Comparison of ENCODE assay signal across 1 cellular context in the genomic region with DNA sequence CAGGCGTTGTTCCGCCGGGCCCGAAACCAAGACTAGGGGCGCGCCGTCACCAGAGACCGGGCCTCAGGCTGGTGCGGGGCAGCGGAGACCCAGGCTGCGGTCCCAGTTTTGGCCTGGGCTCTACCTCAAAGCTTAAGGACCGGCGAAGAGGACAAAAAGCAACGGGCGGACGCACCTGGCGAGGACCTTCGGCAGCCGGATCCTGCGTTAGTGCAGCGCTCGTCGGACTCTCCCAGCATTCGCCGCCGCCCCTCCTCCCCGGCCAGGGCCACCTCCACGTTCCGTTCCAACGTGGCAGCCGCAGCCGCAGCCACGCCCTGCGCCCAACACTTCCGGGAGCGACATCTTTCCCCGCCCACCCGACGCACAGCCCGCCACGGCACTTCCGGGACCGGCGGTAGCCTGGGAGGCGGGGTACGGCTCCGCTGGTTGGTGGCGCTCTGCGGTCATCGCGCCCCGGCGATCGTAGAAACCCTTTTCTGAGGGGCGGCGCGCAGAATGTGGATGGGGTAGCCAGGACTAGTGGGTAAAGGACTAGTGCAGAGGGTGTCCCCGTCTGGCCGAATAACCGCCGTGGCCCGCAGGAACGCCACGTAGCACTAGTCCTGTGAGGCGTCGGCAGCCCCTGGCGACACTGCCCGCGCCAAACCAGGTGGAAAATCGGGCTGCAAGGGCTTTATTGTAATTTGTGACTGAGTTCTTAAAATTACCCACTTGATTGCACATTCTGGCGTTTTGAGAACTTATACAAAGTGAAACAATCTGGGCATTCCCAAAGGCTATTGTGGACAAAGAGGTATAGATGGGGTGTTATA.
TF ChIP-seq lines count a peak whose summit lies in the region.

A gene with protein sequence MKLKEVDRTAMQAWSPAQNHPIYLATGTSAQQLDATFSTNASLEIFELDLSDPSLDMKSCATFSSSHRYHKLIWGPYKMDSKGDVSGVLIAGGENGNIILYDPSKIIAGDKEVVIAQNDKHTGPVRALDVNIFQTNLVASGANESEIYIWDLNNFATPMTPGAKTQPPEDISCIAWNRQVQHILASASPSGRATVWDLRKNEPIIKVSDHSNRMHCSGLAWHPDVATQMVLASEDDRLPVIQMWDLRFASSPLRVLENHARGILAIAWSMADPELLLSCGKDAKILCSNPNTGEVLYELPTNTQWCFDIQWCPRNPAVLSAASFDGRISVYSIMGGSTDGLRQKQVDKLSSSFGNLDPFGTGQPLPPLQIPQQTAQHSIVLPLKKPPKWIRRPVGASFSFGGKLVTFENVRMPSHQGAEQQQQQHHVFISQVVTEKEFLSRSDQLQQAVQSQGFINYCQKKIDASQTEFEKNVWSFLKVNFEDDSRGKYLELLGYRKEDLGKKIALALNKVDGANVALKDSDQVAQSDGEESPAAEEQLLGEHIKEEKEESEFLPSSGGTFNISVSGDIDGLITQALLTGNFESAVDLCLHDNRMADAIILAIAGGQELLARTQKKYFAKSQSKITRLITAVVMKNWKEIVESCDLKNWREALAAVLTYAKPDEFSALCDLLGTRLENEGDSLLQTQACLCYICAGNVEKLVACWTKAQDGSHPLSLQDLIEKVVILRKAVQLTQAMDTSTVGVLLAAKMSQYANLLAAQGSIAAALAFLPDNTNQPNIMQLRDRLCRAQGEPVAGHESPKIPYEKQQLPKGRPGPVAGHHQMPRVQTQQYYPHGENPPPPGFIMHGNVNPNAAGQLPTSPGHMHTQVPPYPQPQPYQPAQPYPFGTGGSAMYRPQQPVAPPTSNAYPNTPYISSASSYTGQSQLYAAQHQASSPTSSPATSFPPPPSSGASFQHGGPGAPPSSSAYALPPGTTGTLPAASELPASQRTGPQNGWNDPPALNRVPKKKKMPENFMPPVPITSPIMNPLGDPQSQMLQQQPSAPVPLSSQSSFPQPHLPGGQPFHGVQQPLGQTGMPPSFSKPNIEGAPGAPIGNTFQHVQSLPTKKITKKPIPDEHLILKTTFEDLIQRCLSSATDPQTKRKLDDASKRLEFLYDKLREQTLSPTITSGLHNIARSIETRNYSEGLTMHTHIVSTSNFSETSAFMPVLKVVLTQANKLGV (minus strand): TSS at position 241 of the 815 bp plus-strand sequence. CDS start 9,217 bp downstream, outside the sequence.

TF ChIP-seq in K562, 482 proteins besides CTCF, POLR2A, EP300 and RAD21 (continued from another document and continues in another):
- TF ChIP-seq, protein P1, sequence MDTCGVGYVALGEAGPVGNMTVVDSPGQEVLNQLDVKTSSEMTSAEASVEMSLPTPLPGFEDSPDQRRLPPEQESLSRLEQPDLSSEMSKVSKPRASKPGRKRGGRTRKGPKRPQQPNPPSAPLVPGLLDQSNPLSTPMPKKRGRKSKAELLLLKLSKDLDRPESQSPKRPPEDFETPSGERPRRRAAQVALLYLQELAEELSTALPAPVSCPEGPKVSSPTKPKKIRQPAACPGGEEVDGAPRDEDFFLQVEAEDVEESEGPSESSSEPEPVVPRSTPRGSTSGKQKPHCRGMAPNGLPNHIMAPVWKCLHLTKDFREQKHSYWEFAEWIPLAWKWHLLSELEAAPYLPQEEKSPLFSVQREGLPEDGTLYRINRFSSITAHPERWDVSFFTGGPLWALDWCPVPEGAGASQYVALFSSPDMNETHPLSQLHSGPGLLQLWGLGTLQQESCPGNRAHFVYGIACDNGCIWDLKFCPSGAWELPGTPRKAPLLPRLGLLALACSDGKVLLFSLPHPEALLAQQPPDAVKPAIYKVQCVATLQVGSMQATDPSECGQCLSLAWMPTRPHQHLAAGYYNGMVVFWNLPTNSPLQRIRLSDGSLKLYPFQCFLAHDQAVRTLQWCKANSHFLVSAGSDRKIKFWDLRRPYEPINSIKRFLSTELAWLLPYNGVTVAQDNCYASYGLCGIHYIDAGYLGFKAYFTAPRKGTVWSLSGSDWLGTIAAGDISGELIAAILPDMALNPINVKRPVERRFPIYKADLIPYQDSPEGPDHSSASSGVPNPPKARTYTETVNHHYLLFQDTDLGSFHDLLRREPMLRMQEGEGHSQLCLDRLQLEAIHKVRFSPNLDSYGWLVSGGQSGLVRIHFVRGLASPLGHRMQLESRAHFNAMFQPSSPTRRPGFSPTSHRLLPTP (IDR thresholded peaks at IDR 0.05; ENCODE audit: borderline replicate concordance, extremely low read depth, insufficient read length), result no peak
- no peak for TF ChIP-seq ZNF143 (CRISPR knock-in tag; IDR thresholded peaks at IDR 0.05)
- no peak for TF ChIP-seq FOSL1 (tag; conservative IDR thresholded peaks at IDR 0.05)
- TF ChIP-seq NCOA1 (IDR thresholded peaks at IDR 0.05; ENCODE audit: low read depth), result 0 out of 2 replicates have a peak, but pooled peaks have one; percentile 31
- no peak for TF ChIP-seq ESRRB (CRISPR knock-in tag; IDR thresholded peaks at IDR 0.05; ENCODE audit: borderline replicate concordance)
- TF ChIP-seq HDAC3 (IDR thresholded peaks at IDR 0.05; ENCODE audit: borderline replicate concordance, partially characterized antibody), result no peak
- no peak for TF ChIP-seq ZNF75A (CRISPR knock-in tag; IDR thresholded peaks at IDR 0.05)
- TF ChIP-seq PRMT5 (CRISPR knock-in tag; IDR thresholded peaks at IDR 0.05), result no peak
- no peak for TF ChIP-seq SIRT6 (IDR thresholded peaks at IDR 0.05; ENCODE audit: low read depth, low read length)
- no peak for TF ChIP-seq MLX (CRISPR knock-in tag; conservative IDR thresholded peaks at IDR 0.05)
- no peak for TF ChIP-seq ZNF79 (CRISPR knock-in tag; IDR thresholded peaks at IDR 0.05; ENCODE audit: low read depth)
- peak; percentile 61 for TF ChIP-seq SAFB (IDR thresholded peaks at IDR 0.05; ENCODE audit: borderline replicate concordance, low read depth, low read length)
- no peak for TF ChIP-seq KDM1A (IDR thresholded peaks at IDR 0.05)
- peak; percentile 88 for TF ChIP-seq PCBP1 (IDR thresholded peaks at IDR 0.05; ENCODE audit: low read depth, low read length, poor library complexity, severe bottlenecking)
- no peak for TF ChIP-seq CBFA2T2 (conservative IDR thresholded peaks at IDR 0.05)
- TF ChIP-seq, protein P2, sequence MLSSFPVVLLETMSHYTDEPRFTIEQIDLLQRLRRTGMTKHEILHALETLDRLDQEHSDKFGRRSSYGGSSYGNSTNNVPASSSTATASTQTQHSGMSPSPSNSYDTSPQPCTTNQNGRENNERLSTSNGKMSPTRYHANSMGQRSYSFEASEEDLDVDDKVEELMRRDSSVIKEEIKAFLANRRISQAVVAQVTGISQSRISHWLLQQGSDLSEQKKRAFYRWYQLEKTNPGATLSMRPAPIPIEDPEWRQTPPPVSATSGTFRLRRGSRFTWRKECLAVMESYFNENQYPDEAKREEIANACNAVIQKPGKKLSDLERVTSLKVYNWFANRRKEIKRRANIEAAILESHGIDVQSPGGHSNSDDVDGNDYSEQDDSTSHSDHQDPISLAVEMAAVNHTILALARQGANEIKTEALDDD (IDR thresholded peaks at IDR 0.05), result peak; percentile 64
- TF ChIP-seq NFXL1 (CRISPR knock-in tag; IDR thresholded peaks at IDR 0.05), result no peak
- no peak for TF ChIP-seq RBM15 (IDR thresholded peaks at IDR 0.05; ENCODE audit: insufficient read depth, low read length)
- TF ChIP-seq, protein P3, sequence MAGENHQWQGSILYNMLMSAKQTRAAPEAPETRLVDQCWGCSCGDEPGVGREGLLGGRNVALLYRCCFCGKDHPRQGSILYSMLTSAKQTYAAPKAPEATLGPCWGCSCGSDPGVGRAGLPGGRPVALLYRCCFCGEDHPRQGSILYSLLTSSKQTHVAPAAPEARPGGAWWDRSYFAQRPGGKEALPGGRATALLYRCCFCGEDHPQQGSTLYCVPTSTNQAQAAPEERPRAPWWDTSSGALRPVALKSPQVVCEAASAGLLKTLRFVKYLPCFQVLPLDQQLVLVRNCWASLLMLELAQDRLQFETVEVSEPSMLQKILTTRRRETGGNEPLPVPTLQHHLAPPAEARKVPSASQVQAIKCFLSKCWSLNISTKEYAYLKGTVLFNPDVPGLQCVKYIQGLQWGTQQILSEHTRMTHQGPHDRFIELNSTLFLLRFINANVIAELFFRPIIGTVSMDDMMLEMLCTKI (IDR thresholded peaks at IDR 0.05; ENCODE audit: partially characterized antibody), result no peak
- no peak for TF ChIP-seq SNRNP70 (optimal IDR thresholded peaks at IDR 0.05; ENCODE audit: low read depth, low read length)
- peak; percentile 98 for TF ChIP-seq POLR2G (IDR thresholded peaks at IDR 0.05; ENCODE audit: low read depth, low read length)
- peak; percentile 3 for TF ChIP-seq RBM39 (optimal IDR thresholded peaks at IDR 0.05; ENCODE audit: low read depth, low read length)
- no peak for TF ChIP-seq KLF16 (IDR thresholded peaks at IDR 0.05)
- TF ChIP-seq EHMT2 (IDR thresholded peaks at IDR 0.05), result no peak
- TF ChIP-seq KDM2B (CRISPR knock-in tag; IDR thresholded peaks at IDR 0.05), result no peak
- peak; percentile 87 for TF ChIP-seq HNRNPLL (IDR thresholded peaks at IDR 0.05; ENCODE audit: low read depth, low read length, poor library complexity, severe bottlenecking)
- TF ChIP-seq ZNF398 (CRISPR knock-in tag; IDR thresholded peaks at IDR 0.05), result no peak
- TF ChIP-seq RERE (CRISPR knock-in tag; IDR thresholded peaks at IDR 0.05; ENCODE audit: borderline replicate concordance), result no peak
- no peak for TF ChIP-seq ETV6 (IDR thresholded peaks at IDR 0.05; ENCODE audit: borderline replicate concordance in 1 of 2, low read depth in 2 of 2, low read length in 1 of 2)
- TF ChIP-seq ETV6 (CRISPR knock-in tag; IDR thresholded peaks at IDR 0.05; ENCODE audit: borderline replicate concordance), result no peak
- no peak for TF ChIP-seq JUNB (CRISPR knock-in tag; conservative IDR thresholded peaks at IDR 0.05)
- TF ChIP-seq MCM5 (IDR thresholded peaks at IDR 0.05; ENCODE audit: low read depth), result no peak
- TF ChIP-seq ZNF444 (CRISPR knock-in tag; IDR thresholded peaks at IDR 0.05), result no peak
- 0 out of 2 replicates have a peak, but pooled peaks have one; percentile 14 for TF ChIP-seq ZNF764 (CRISPR knock-in tag; IDR thresholded peaks at IDR 0.05; ENCODE audit: low read depth)
- TF ChIP-seq ZBTB7A (IDR thresholded peaks at IDR 0.05; ENCODE audit: borderline replicate concordance, control insufficient read depth, low read depth, low read length), result peak; percentile 80
- no peak for TF ChIP-seq SFPQ (IDR thresholded peaks at IDR 0.05; ENCODE audit: low read depth, low read length)
